In the genomic region with DNA sequence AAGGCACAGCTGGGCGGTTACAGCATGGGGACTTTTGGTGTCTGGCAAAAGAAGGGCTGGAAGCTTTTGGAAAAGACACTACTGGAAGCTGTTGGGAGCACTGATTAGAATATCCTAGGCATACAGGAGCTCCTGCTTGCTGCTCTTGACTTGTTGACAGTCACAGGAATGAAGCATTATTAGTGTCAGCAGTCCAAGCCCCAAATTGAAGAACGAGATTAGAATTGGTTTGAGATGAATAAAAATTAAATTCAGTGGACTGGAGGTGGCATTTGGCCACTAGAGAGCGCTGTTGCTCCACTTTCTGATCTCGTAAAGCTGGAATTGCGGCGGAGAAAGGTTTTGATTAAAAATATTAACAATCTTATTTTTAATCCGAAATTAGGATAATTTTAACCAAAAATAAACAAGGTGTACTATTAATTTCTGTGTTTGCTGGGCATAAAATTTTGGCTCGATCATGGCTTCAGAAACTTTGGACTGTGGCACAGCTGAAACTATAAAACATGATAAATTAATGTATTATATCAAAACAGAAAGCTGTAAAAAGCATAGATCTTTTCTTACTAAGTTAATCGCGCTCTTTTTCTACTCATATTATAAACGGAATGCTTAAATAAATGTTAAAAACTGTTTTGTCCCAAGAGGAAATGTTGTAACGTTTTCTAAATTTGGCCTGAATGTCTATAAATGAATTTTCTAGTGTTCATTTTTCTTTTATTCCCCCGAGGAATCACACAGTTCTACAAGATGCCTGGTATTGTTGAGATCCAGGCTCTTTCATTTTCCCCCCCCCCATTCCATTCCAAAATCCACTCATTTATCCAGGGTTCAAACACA, we compare ENCODE assay signal across 1 cellular context.
TF ChIP-seq lines count a peak whose summit lies in the region.

No MANE protein-coding gene starts in this region.

TF ChIP-seq in Ishikawa, 13 proteins besides CTCF, POLR2A, EP300 and RAD21 (continued from another document):
- TF ChIP-seq, protein P1, sequence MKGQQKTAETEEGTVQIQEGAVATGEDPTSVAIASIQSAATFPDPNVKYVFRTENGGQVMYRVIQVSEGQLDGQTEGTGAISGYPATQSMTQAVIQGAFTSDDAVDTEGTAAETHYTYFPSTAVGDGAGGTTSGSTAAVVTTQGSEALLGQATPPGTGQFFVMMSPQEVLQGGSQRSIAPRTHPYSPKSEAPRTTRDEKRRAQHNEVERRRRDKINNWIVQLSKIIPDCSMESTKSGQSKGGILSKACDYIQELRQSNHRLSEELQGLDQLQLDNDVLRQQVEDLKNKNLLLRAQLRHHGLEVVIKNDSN (IDR thresholded peaks at IDR 0.05), result no peak
- no peak for TF ChIP-seq YY1 (IDR thresholded peaks at IDR 0.05; ENCODE audit: low read depth)
